In the genomic region with DNA sequence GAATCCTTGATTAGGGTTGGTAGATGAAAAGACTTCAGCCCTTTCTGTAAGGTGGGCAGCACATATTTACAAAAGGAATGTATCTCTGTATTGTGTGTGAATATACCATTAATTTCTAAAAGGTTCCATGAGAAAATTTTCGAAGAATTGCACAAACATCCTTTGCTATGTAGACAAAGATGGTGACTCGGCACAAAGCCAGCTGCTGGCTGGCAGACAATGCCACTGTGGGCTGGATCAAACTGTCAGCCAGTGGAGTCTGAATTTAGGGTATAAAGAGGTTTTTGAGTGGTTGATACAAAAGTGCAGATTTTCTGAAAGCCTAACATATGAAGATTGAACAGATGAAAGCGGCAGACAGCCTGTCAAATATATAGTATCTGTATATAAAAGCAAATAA, we compare ENCODE assay signal across 1 cellular context.
TF ChIP-seq lines count a peak whose summit lies in the region.

No MANE protein-coding gene starts in this region.

TF ChIP-seq in SK-N-SH treated with all-trans-retinoic acid at 6 μM for 48 hours, 23 proteins besides CTCF, POLR2A, EP300 and RAD21 (continued from another document):
- no peak for TF ChIP-seq PPARA (CRISPR knock-in tag; IDR thresholded peaks at IDR 0.05; ENCODE audit: borderline replicate concordance)
- no peak for TF ChIP-seq ZNF70 (CRISPR knock-in tag; IDR thresholded peaks at IDR 0.05)
